In the genomic region with DNA sequence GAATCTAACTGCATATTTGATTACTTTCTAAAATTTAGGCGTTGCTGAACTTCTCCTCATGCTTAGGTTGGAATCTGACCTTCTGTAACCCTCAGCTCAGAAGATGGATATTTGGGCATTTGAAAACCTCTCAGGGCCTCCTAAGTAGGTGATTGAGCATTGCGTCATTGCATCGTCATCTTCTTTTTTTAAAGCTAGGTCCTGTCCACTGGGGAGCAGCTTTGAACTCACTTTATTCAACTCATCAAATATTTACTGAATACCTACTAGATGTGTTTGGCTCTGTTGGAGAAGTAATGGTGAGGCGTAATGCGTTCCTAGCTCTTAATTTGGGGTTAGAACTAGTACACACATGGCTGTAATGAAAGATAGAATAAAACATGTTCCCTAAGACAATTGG, we compare ENCODE assay signal across 25 cellular contexts. TPM values are rescaled to one million over a fixed set of nuclear protein-coding genes. Genes with fewer than 3 reads are reported as not detected.
A peak's percentile ranks its signal among the peaks of the same experiment; 100 is the strongest.
DNase-seq lines count a peak whose midpoint lies in the region; ATAC-seq and TF ChIP-seq lines count a peak whose summit lies in the region.
"Had no signal": no experiment of that assay in that cellular context is flagged by ENCODE, and none has a peak within 500 bp of the region (broad histone marks: within the 10 kb centered on the region; RNA-seq: fewer than 3 reads in every experiment).

No MANE protein-coding gene starts in this region.

- peaks cover 76% of the 10 kb centered on the region for H3K4me1 Mint-ChIP-seq in MCF 10A (ENCODE audit: insufficient read depth, unreplicated experiment)

- H3K79me2 ChIP-seq in mammary epithelial cell (ENCODE audit: insufficient read depth, low read length) (no peaks in the 10 kb centered on the region), hepatocyte (peaks cover 84% of the 10 kb centered on the region)

- H3K27ac ChIP-seq in mammary epithelial cell (ENCODE audit: insufficient read depth, low read depth, low read length) (no peak overlapping the region), hepatocyte (no peak overlapping the region), gastrocnemius medialis (peak overlapping the region; percentile 94 to 99 (median 96)), upper lobe of right lung (peak overlapping the region; percentile 9), gastroesophageal sphincter (no peak overlapping the region)
- H3K27ac ChIP-seq: 22Rv1, HL-60, PC-9, SJSA1 had no signal

- dilution Hi-C loops in mammary epithelial cell (cut with HindIII; ENCODE audit: low sequenced_read_pairs) = no loop called here

- H3K4me3 Mint-ChIP-seq in MCF 10A (ENCODE audit: unreplicated experiment) = no peak overlapping the region
- H3K4me3 Mint-ChIP-seq: CD14-positive monocyte had no signal

- peaks cover 96% of the 10 kb centered on the region for H3K36me3 Mint-ChIP-seq in MCF 10A (ENCODE audit: insufficient read depth, unreplicated experiment)
- H3K36me3 Mint-ChIP-seq: CD14-positive monocyte had no signal

- CTCF ChIA-PET in MCF 10A (lab: Yijun Ruan, JAX) = interaction anchor here (1.6 kb wide), 1 partner anchor 145 kb away, joined by 5 read pairs; no protein-coding TSS in a partner anchor
- CTCF ChIA-PET in mammary epithelial cell (lab: Charles Lee; ENCODE audit: low non-redundant PET) = no interaction called here

- H3K9me3 ChIP-seq in mammary epithelial cell (replicated peaks; ENCODE audit: insufficient read depth, low read length) = no peaks in the 10 kb centered on the region
- no peaks in the 10 kb centered on the region for H3K9me3 ChIP-seq in hepatocyte (ENCODE audit: low read depth)
- no peaks in the 10 kb centered on the region for H3K9me3 ChIP-seq in gastrocnemius medialis
- no peaks in the 10 kb centered on the region for H3K9me3 ChIP-seq in upper lobe of right lung
- no peaks in the 10 kb centered on the region for H3K9me3 ChIP-seq in gastroesophageal sphincter
- H3K9me3 ChIP-seq: BE2C, MG63, SJSA1 had no signal

- TF ChIP-seq POLR2A in gastrocnemius medialis (IDR thresholded peaks at IDR 0.05) = no peak
- TF ChIP-seq POLR2A in gastroesophageal sphincter (IDR thresholded peaks at IDR 0.05) = no peak

- in situ Hi-C loops in mammary epithelial cell (cut with MboI; ENCODE audit: low sequenced_read_pairs in 2 of 2) = no loop called here
- in situ Hi-C loops in gastrocnemius medialis (cut with MboI; ENCODE audit: low sequenced_read_pairs in 4 of 4) = no loop called here

- H3K27me3 ChIP-seq in mammary epithelial cell (ENCODE audit: insufficient read depth, low read length) = peaks cover 8% of the 10 kb centered on the region
- no peaks in the 10 kb centered on the region for H3K27me3 ChIP-seq in hepatocyte
- no peaks in the 10 kb centered on the region for H3K27me3 ChIP-seq in gastrocnemius medialis
- H3K27me3 ChIP-seq in upper lobe of right lung = no peaks in the 10 kb centered on the region
- no peaks in the 10 kb centered on the region for H3K27me3 ChIP-seq in gastroesophageal sphincter

- H3K4me1 ChIP-seq in mammary epithelial cell (ENCODE audit: insufficient read depth, low read length) (no peaks in the 10 kb centered on the region), hepatocyte (ENCODE audit: insufficient read depth) (peaks cover 24% of the 10 kb centered on the region), gastrocnemius medialis (peaks cover 97 to 100% of the 10 kb centered on the region in 2 donors), upper lobe of right lung (peaks cover 79% of the 10 kb centered on the region), gastroesophageal sphincter (peaks cover 29 to 97% (median 33%) of the 10 kb centered on the region in 3 donors)
- H3K4me1 ChIP-seq: BE2C, SJSA1 had no signal

- H4K20me1 ChIP-seq in mammary epithelial cell (ENCODE audit: insufficient read depth, low read length) = no peaks in the 10 kb centered on the region
- peaks cover under 1% of the 10 kb centered on the region for H4K20me1 ChIP-seq in hepatocyte (ENCODE audit: insufficient read depth, poor library complexity, severe bottlenecking)

- H3K27ac Mint-ChIP-seq in MCF 10A (ENCODE audit: low read depth, unreplicated experiment) = peak overlapping the region; percentile 73

- no peaks in the 10 kb centered on the region for H3K9me2 ChIP-seq in hepatocyte (replicated peaks; ENCODE audit: insufficient read depth)

- POLR2A ChIA-PET in MCF 10A (lab: Yijun Ruan, JAX) = interaction anchor here (1.0 to 1.7 kb wide), 5 partner anchors 10 to 63 kb away, joined by 3 to 6 read pairs (median 3); no protein-coding TSS in a partner anchor

- WGBS in mammary epithelial cell (ENCODE audit: low coverage, missing lambda C conversion rate) = 89% methylated on average over 5 of the region's 5 CpGs
- WGBS in hepatocyte (ENCODE audit: low lambda C conversion rate, missing lambda C conversion rate) = 81% methylated on average over 5 of the region's 5 CpGs
- WGBS in gastroesophageal sphincter (ENCODE audit: low coverage in 1 of 2), 2 donors = 96 to 97% methylated on average over 4 to 5 of the region's 5 CpGs

- TF ChIP-seq EP300 in gastroesophageal sphincter (IDR thresholded peaks at IDR 0.05) = no peak

- DNase-seq in MCF 10A (ENCODE audit: unreplicated experiment) = no peak
- DNase-seq in mammary epithelial cell = no peak
- DNase-seq in hepatocyte (ENCODE audit: low spot score) = no peak
- DNase-seq in gastrocnemius medialis = no peak
- DNase-seq in upper lobe of right lung = no peak
- DNase-seq in LoVo (ENCODE audit: low spot score) = no peak
- DNase-seq: BE2C; CD8-positive, alpha-beta memory T cell; Kasumi-1; MG63; NCI-H2029; NCI-H446; NCI-H524 treated with DMSO at 0.1 percent for 48 hours; NCI-H82; PC-9; Right ventricle myocardium superior; RPMI8226 had no signal

- TF ChIP-seq CTCF in MCF 10A (IDR thresholded peaks at IDR 0.05; ENCODE audit: unreplicated experiment) = no peak
- TF ChIP-seq CTCF in mammary epithelial cell (conservative IDR thresholded peaks at IDR 0.05 in 1 of 2, IDR thresholded peaks at IDR 0.05 in 1 of 2; ENCODE audit: extremely low read depth in 1 of 2, insufficient read depth in 1 of 2, low read depth in 1 of 2, low read length in 2 of 2) = no peak
- no peak for TF ChIP-seq CTCF in hepatocyte (IDR thresholded peaks at IDR 0.05; ENCODE audit: poor library complexity)
- no peak for TF ChIP-seq CTCF in gastrocnemius medialis (IDR thresholded peaks at IDR 0.05 in 4 of 5, conservative IDR thresholded peaks at IDR 0.05 in 1 of 5)
- TF ChIP-seq CTCF in upper lobe of right lung (IDR thresholded peaks at IDR 0.05) = no peak
- no peak for TF ChIP-seq CTCF in gastroesophageal sphincter (IDR thresholded peaks at IDR 0.05)

- H3K4me3 ChIP-seq in mammary epithelial cell (replicated peaks in 1 of 3; ENCODE audit: insufficient read depth in 1 of 3, low read depth in 2 of 3, low read length in 3 of 3) (no peak overlapping the region), hepatocyte (no peak overlapping the region), gastrocnemius medialis (no peak overlapping the region), upper lobe of right lung (no peak overlapping the region), gastroesophageal sphincter (no peak overlapping the region)
- H3K4me3 ChIP-seq: MG63, PC-9, SJSA1 had no signal

- intact Hi-C loops in MCF 10A (cut with micrococcal nuclease) (no loop called here), mammary epithelial cell (cut with micrococcal nuclease) (no loop called here), gastrocnemius medialis (cut with DNase I; ENCODE audit: low total_unique reads) (no loop called here), upper lobe of right lung (cut with DNase I) (no loop called here)

- H3K4me2 ChIP-seq in mammary epithelial cell (ENCODE audit: insufficient read depth, low read depth, low read length) = no peak overlapping the region
- H3K4me2 ChIP-seq in hepatocyte = peak overlapping the region; percentile 49
- H3K4me2 ChIP-seq: PC-9 had no signal

- H3K9ac ChIP-seq in mammary epithelial cell (ENCODE audit: insufficient read depth, low read length) = no peak overlapping the region

- no TSS peak for BruUV-seq in MCF 10A (replicated peaks; lab: Mats Ljungman, UMichigan)
- no TSS peak for BruUV-seq in mammary epithelial cell (replicated peaks; lab: Mats Ljungman, UMichigan)

- no peaks in the 10 kb centered on the region for H3K27me3 Mint-ChIP-seq in MCF 10A (ENCODE audit: insufficient read depth, unreplicated experiment)

- no peaks in the 10 kb centered on the region for H3K36me3 ChIP-seq in mammary epithelial cell (ENCODE audit: insufficient read depth, low read length)
- no peaks in the 10 kb centered on the region for H3K36me3 ChIP-seq in hepatocyte (replicated peaks; ENCODE audit: insufficient read depth, low read depth)
- H3K36me3 ChIP-seq in gastrocnemius medialis = no peaks in the 10 kb centered on the region
- no peaks in the 10 kb centered on the region for H3K36me3 ChIP-seq in upper lobe of right lung
- H3K36me3 ChIP-seq in gastroesophageal sphincter = peaks cover 0 to 54% of the 10 kb centered on the region in 2 donors
- H3K36me3 ChIP-seq: BE2C, MG63, SJSA1 had no signal

- no peak for ATAC-seq in gastrocnemius medialis
- peak; percentile 69 for ATAC-seq in upper lobe of right lung
- no peak for ATAC-seq in esophagus mucosa
- no peak for ATAC-seq in gastroesophageal sphincter
- ATAC-seq: HCT116 had no signal

- no peaks in the 10 kb centered on the region for H3K9me3 Mint-ChIP-seq in MCF 10A (ENCODE audit: unreplicated experiment)
- H3K9me3 Mint-ChIP-seq: CD14-positive monocyte had no signal

- H2AFZ ChIP-seq in mammary epithelial cell (ENCODE audit: low read depth, low read length) = no peak overlapping the region
- no peak overlapping the region for H2AFZ ChIP-seq in hepatocyte
- H2AFZ ChIP-seq: PC-9 had no signal

RNA-seq across cellular contexts. Expression of gene ZBTB16, which starts 56.8 kb away (rescaled TPM):
- 70.4 and 75.3 TPM in 2 replicates for total RNA-seq in MCF 10A (2022)
- 10 to 100 TPM in 1 of 2 donors, 1 to 10 TPM in 1; 1.6 to 20.2 TPM for total RNA-seq in mammary epithelial cell
- polyA plus RNA-seq in mammary epithelial cell = 0.48 TPM
- 1.7 TPM for polyA minus RNA-seq in mammary epithelial cell
- 21.0 and 30.1 TPM in 2 replicates for total RNA-seq in hepatocyte
- polyA plus RNA-seq in hepatocyte = 52.3 and 67.5 TPM in 2 replicates
- 100 to 1,000 TPM; 156 to 250 (median 196) TPM for total RNA-seq in gastrocnemius medialis
- 221 TPM for total RNA-seq in upper lobe of right lung
- total RNA-seq in esophagus mucosa = 5.4 TPM
- 100 to 1,000 TPM; 153 to 284 (median 232) TPM for total RNA-seq in gastroesophageal sphincter
- total RNA-seq: H4, SJSA1 had no signal

Comparison
In these comparisons a context has a peak if more than half of its experiments do, and no peak if none do; other contexts are left out.
1. H3K27ac ChIP-seq: peak in gastrocnemius medialis (4 of 4) and upper lobe of right lung (single experiment); none in mammary epithelial cell (single experiment), hepatocyte (single experiment) and gastroesophageal sphincter (0 of 4).